Comparison of ENCODE assay signal across 9 cellular contexts in genomic region chr7:54888067-54888735, GRCh38.
DNase-seq lines count a peak whose midpoint lies in the region; ATAC-seq and TF ChIP-seq lines count a peak whose summit lies in the region.
"Had no signal": no experiment of that assay in that cellular context is flagged by ENCODE, and none has a peak within 500 bp of the region (broad histone marks: within the 10 kb centered on the region; RNA-seq: fewer than 3 reads in every experiment).

No MANE protein-coding gene starts in this region.

- no peaks in the 10 kb centered on the region for H3K36me3 Mint-ChIP-seq in neural crest cell (ENCODE audit: low read depth)
- H3K36me3 Mint-ChIP-seq in effector memory CD8-positive, alpha-beta T cell (ENCODE audit: insufficient read depth): peaks cover 3% of the 10 kb centered on the region
- no peaks in the 10 kb centered on the region for H3K36me3 Mint-ChIP-seq in activated CD4-positive, alpha-beta memory T cell treated with anti-CD3 and anti-CD28 coated beads, Interleukin-2, amount 10 ng/mL, durations not matched to agents 7 days and 5 days (ENCODE audit: low read depth)

- TF ChIP-seq CTCF in RWPE2 (IDR thresholded peaks at IDR 0.05; ENCODE audit: poor library complexity, severe bottlenecking): no peak
- TF ChIP-seq CTCF in neural crest cell (conservative IDR thresholded peaks at IDR 0.05): no peak

- H3K4me3 ChIP-seq in RWPE2 (ENCODE audit: severe bottlenecking): peak overlapping the region; percentile 4

- peaks cover 7% of the 10 kb centered on the region for H3K27me3 Mint-ChIP-seq in neural crest cell (ENCODE audit: low read depth)
- H3K27me3 Mint-ChIP-seq in effector memory CD8-positive, alpha-beta T cell: peaks cover 10 to 42% of the 10 kb centered on the region in 2 donors
- H3K27me3 Mint-ChIP-seq in activated CD4-positive, alpha-beta memory T cell treated with anti-CD3 and anti-CD28 coated beads, Interleukin-2, amount 10 ng/mL, durations not matched to agents 7 days and 5 days: peaks cover 11% of the 10 kb centered on the region

- POLR2A ChIA-PET in activated CD4-positive, alpha-beta memory T cell treated with anti-CD3 and anti-CD28 coated beads, Interleukin-2, amount 10 ng/mL, durations not matched to agents 7 days and 5 days (lab: Charles Lee): no interaction called here

- peak overlapping the region; percentile 72 for H3K4me3 Mint-ChIP-seq in neural crest cell
- no peak overlapping the region for H3K4me3 Mint-ChIP-seq in effector memory CD8-positive, alpha-beta T cell
- no peak overlapping the region for H3K4me3 Mint-ChIP-seq in activated CD4-positive, alpha-beta memory T cell treated with anti-CD3 and anti-CD28 coated beads, Interleukin-2, amount 10 ng/mL, durations not matched to agents 7 days and 5 days

- H3K4me1 ChIP-seq in RWPE2 (ENCODE audit: insufficient read depth, poor library complexity, severe bottlenecking): peaks cover 5% of the 10 kb centered on the region

- peaks cover 8% of the 10 kb centered on the region for H3K4me1 Mint-ChIP-seq in neural crest cell
- no peaks in the 10 kb centered on the region for H3K4me1 Mint-ChIP-seq in effector memory CD8-positive, alpha-beta T cell (ENCODE audit: low read depth in 2 of 2)
- no peaks in the 10 kb centered on the region for H3K4me1 Mint-ChIP-seq in activated CD4-positive, alpha-beta memory T cell treated with anti-CD3 and anti-CD28 coated beads, Interleukin-2, amount 10 ng/mL, durations not matched to agents 7 days and 5 days

- no peaks in the 10 kb centered on the region for H3K9me3 Mint-ChIP-seq in neural crest cell
- no peaks in the 10 kb centered on the region for H3K9me3 Mint-ChIP-seq in effector memory CD8-positive, alpha-beta T cell
- H3K9me3 Mint-ChIP-seq in activated CD4-positive, alpha-beta memory T cell treated with anti-CD3 and anti-CD28 coated beads, Interleukin-2, amount 10 ng/mL, durations not matched to agents 7 days and 5 days: no peaks in the 10 kb centered on the region

- H3K27ac ChIP-seq in RWPE2 (ENCODE audit: poor library complexity, severe bottlenecking): no peak overlapping the region
- H3K27ac ChIP-seq: VCaP had no signal

- H3K27me3 ChIP-seq in RWPE2 (ENCODE audit: insufficient read depth, poor library complexity, severe bottlenecking): no peaks in the 10 kb centered on the region

- CTCF ChIA-PET in activated CD4-positive, alpha-beta memory T cell treated with anti-CD3 and anti-CD28 coated beads, Interleukin-2, amount 10 ng/mL, durations not matched to agents 7 days and 5 days (lab: Charles Lee): no interaction called here

- no peaks in the 10 kb centered on the region for H3K36me3 ChIP-seq in RWPE2 (ENCODE audit: low read depth)

- H3K27ac Mint-ChIP-seq in neural crest cell (ENCODE audit: unreplicated experiment): no peak overlapping the region
- no peak overlapping the region for H3K27ac Mint-ChIP-seq in effector memory CD8-positive, alpha-beta T cell
- H3K27ac Mint-ChIP-seq in activated CD4-positive, alpha-beta memory T cell treated with anti-CD3 and anti-CD28 coated beads, Interleukin-2, amount 10 ng/mL, durations not matched to agents 7 days and 5 days: no peak overlapping the region

- H3K9me3 ChIP-seq in RWPE2 (ENCODE audit: severe bottlenecking): peaks cover 5% of the 10 kb centered on the region

- intact Hi-C loops in Right ventricle myocardium superior (cut with DNase I): no loop called here

- ATAC-seq in RWPE2 (ENCODE audit: low read depth): peak; percentile 44; the same call in 2 of the 3 replicates
- peak; percentile 56 for ATAC-seq in Right ventricle myocardium superior (ENCODE audit: poor library complexity)
- ATAC-seq in GM19397 (IDR thresholded peaks at IDR 0.05; ENCODE audit: unreplicated experiment): no peak
- ATAC-seq in effector memory CD8-positive, alpha-beta T cell (replicated peaks): no peak
- no peak for ATAC-seq in HG03457 (IDR thresholded peaks at IDR 0.05; ENCODE audit: unreplicated experiment)

- DNase-seq in Ammon's horn (ENCODE audit: low spot score) (peak; percentile 80), RWPE2 (ENCODE audit: low spot score) (no peak), Right ventricle myocardium superior (no peak), neural crest cell (ENCODE audit: low read depth, low spot score) (no peak)
- no peak for DNase-seq in effector memory CD8-positive, alpha-beta T cell
- no peak for DNase-seq in activated CD4-positive, alpha-beta memory T cell treated with anti-CD3 and anti-CD28 coated beads, Interleukin-2, amount 10 ng/mL, durations not matched to agents 7 days and 5 days

Comparison
In these comparisons a context has a peak if more than half of its experiments do, and no peak if none do; other contexts are left out.
1. ATAC-seq: peak in RWPE2 (single experiment) and Right ventricle myocardium superior (single experiment); none in GM19397 (single experiment), effector memory CD8-positive, alpha-beta T cell (single experiment) and HG03457 (single experiment).